Comparison of ENCODE assay signal across 9 cellular contexts in genomic region chr19:46350758-46351159, GRCh38. TPM values are rescaled to one million over a fixed set of nuclear protein-coding genes. Genes with fewer than 3 reads are reported as not detected.
DNase-seq lines count a peak whose midpoint lies in the region; ATAC-seq, FAIRE-seq and TF ChIP-seq lines count a peak whose summit lies in the region.
"Had no signal": no experiment of that assay in that cellular context is flagged by ENCODE, and none has a peak within 500 bp of the region (broad histone marks: within the 10 kb centered on the region; RNA-seq: fewer than 3 reads in every experiment).

No MANE protein-coding gene starts in this region.

- no peaks in the 10 kb centered on the region for H3K9me3 ChIP-seq in DOHH2 (ENCODE audit: control insufficient read depth, insufficient read depth, low read length)
- H3K9me3 ChIP-seq in OCI-LY1 (ENCODE audit: low read length) = no peaks in the 10 kb centered on the region
- H3K9me3 ChIP-seq in pancreas = no peaks in the 10 kb centered on the region

- H3K4me3 ChIP-seq in DOHH2 (ENCODE audit: low read length) = peak overlapping the region; percentile 95
- peak overlapping the region; percentile 53 for H3K4me3 ChIP-seq in OCI-LY1 (ENCODE audit: low read depth, low read length, poor library complexity, severe bottlenecking)
- no peak overlapping the region for H3K4me3 ChIP-seq in brain microvascular endothelial cell (ENCODE audit: low read depth, low read length)
- H3K4me3 ChIP-seq in pancreas = peak overlapping the region in 1 of 4 donors; percentile 6

- peak overlapping the region; percentile 66 for H3K9ac ChIP-seq in OCI-LY1 (ENCODE audit: low read length)

- no peak for DNase-seq in brain microvascular endothelial cell
- peak in 3 of 6 donors; percentile 44 to 55 (median 55) for DNase-seq in pancreas
- no peak for DNase-seq in superior temporal gyrus (ENCODE audit: extremely low spot score)
- no peak for DNase-seq in NCI-H510A treated with DMSO at 0.1 percent for 48 hours (lab: John Stamatoyannopoulos, UW)
- no peak for DNase-seq in cerebellar nuclear complex (lab: John Stamatoyannopoulos, UW)
- DNase-seq: WERI-Rb-1 had no signal

- H3K27ac ChIP-seq in DOHH2 (ENCODE audit: low read depth, low read length) (peak overlapping the region; percentile 92), OCI-LY1 (ENCODE audit: low read depth, low read length, poor library complexity, severe bottlenecking) (peak overlapping the region; percentile 93), brain microvascular endothelial cell (peak overlapping the region; percentile 72), pancreas (peak overlapping the region; percentile 26 to 73 (median 49))
- H3K27ac ChIP-seq: WERI-Rb-1 had no signal

- H3K4me2 ChIP-seq in DOHH2 (ENCODE audit: low read length) = peak overlapping the region; percentile 99
- peak overlapping the region; percentile 52 for H3K4me2 ChIP-seq in OCI-LY1 (ENCODE audit: low read length)

- H3K9me2 ChIP-seq in DOHH2 (replicated peaks; ENCODE audit: control insufficient read depth, low read length) (no peaks in the 10 kb centered on the region), OCI-LY1 (ENCODE audit: low read depth, low read length) (no peaks in the 10 kb centered on the region)

- in situ Hi-C loops in brain microvascular endothelial cell (cut with HindIII; ENCODE audit: low pct_ligation_motif_present, low sequenced_read_pairs) = no loop called here

- H4K20me1 ChIP-seq in DOHH2 (ENCODE audit: control insufficient read depth, insufficient read depth, low read depth, low read length) = no peaks in the 10 kb centered on the region
- no peaks in the 10 kb centered on the region for H4K20me1 ChIP-seq in OCI-LY1 (ENCODE audit: insufficient read depth, low read length)

- H3K4me1 ChIP-seq in DOHH2 (ENCODE audit: control insufficient read depth, low read length) (peaks cover 82% of the 10 kb centered on the region), OCI-LY1 (ENCODE audit: insufficient read depth, low read length, severe bottlenecking) (peaks cover 61% of the 10 kb centered on the region), pancreas (peaks cover 22 to 36% (median 26%) of the 10 kb centered on the region in 3 donors)

- H3K36me3 ChIP-seq in DOHH2 (ENCODE audit: control insufficient read depth, low read length) (peaks cover 51% of the 10 kb centered on the region), OCI-LY1 (ENCODE audit: insufficient read depth, low read length) (peaks cover 35% of the 10 kb centered on the region), brain microvascular endothelial cell (replicated peaks) (peaks cover 19% of the 10 kb centered on the region), pancreas (peaks cover 7 to 10% (median 9%) of the 10 kb centered on the region in 3 donors)

- H2AFZ ChIP-seq in OCI-LY1 (ENCODE audit: low read length) = no peak overlapping the region

- TF ChIP-seq CTCF in DOHH2 (IDR thresholded peaks at IDR 0.05; ENCODE audit: low read depth, low read length, poor library complexity, severe bottlenecking) (no peak), OCI-LY1 (IDR thresholded peaks at IDR 0.05; ENCODE audit: low read length) (no peak), brain microvascular endothelial cell (IDR thresholded peaks at IDR 0.05; ENCODE audit: low read depth, low read length, missing control alignments) (no peak), pancreas (IDR thresholded peaks at IDR 0.05) (no peak)

- H3K27me3 ChIP-seq in DOHH2 (ENCODE audit: control insufficient read depth, low read length) = no peaks in the 10 kb centered on the region
- H3K27me3 ChIP-seq in OCI-LY1 (ENCODE audit: insufficient read depth, low read length) = no peaks in the 10 kb centered on the region
- H3K27me3 ChIP-seq in brain microvascular endothelial cell (replicated peaks) = no peaks in the 10 kb centered on the region
- no peaks in the 10 kb centered on the region for H3K27me3 ChIP-seq in pancreas

- 32 to 35% methylated on average over 8 of the region's 8 CpGs for WGBS in pancreas, 2 donors

- H3F3A ChIP-seq in DOHH2 (ENCODE audit: control insufficient read depth, insufficient read depth) (peaks cover 4% of the 10 kb centered on the region), OCI-LY1 (ENCODE audit: insufficient read depth, low read length) (no peaks in the 10 kb centered on the region)

- peak in 3 of 4 donors; percentile 8 to 35 (median 20) for ATAC-seq in pancreas
- no peak for ATAC-seq in GM18909 (IDR thresholded peaks at IDR 0.05; ENCODE audit: poor library complexity, unreplicated experiment)

- FAIRE-seq in pancreas (lab: Jason Lieb, UNC) = no peak

- H3K79me2 ChIP-seq in DOHH2 (ENCODE audit: control insufficient read depth, low read length) (peaks cover 90% of the 10 kb centered on the region), OCI-LY1 (ENCODE audit: insufficient read depth, low read length) (peaks cover 24% of the 10 kb centered on the region)

- intact Hi-C loops in pancreas (cut with DNase I) = no loop called here

RNA-seq across cellular contexts. Expression of gene PPP5C, which starts 3.9 kb away (rescaled TPM):
- total RNA-seq in pancreas = 10 to 100 TPM; 16.7 to 28.0 (median 22.6) TPM
- 10 to 100 TPM; 41.7 to 53.9 TPM for polyA plus RNA-seq in pancreas

RNA-seq across cellular contexts. Expression of gene HIF3A, which starts 53.9 kb away (rescaled TPM):
- 10 to 100 TPM in 1 of 6 donors, 1 to 10 TPM in 4, under 1 TPM in 1; 0.71 to 12.7 (median 5.1) TPM for total RNA-seq in pancreas
- polyA plus RNA-seq in pancreas = 10 to 100 TPM; 23.8 to 27.6 TPM
